In genomic region chr13:94030415-94031119, GRCh38 we compare ENCODE assay signal across 19 cellular contexts.
"Had no signal": no experiment of that assay in that cellular context is flagged by ENCODE, and none has a peak within 500 bp of the region (broad histone marks: within the 10 kb centered on the region; RNA-seq: fewer than 3 reads in every experiment).

No MANE protein-coding gene starts in this region.

- H3K79me2 ChIP-seq: parathyroid adenoma had no signal

- H3K36me3 ChIP-seq: gastrocnemius medialis, heart right ventricle, sigmoid colon, upper lobe of right lung had no signal

- H3K4me3 ChIP-seq: dorsolateral prefrontal cortex, gastrocnemius medialis, heart right ventricle, sigmoid colon, upper lobe of right lung had no signal

- FAIRE-seq: colon had no signal

- H3K9ac ChIP-seq: parathyroid adenoma had no signal

- DNase-seq: activated B cell treated with CpG ODN at 0.5 μM for 24 hours; activated CD4-positive, alpha-beta memory T cell treated with anti-CD3 and anti-CD28 coated beads, Interleukin-2, amount 10 ng/mL, durations not matched to agents 7 days and 5 days; activated CD4-positive, alpha-beta T cell treated with anti-CD3 and anti-CD28 coated beads for 4 hours; activated CD8-positive, alpha-beta memory T cell treated with anti-CD3 and anti-CD28 coated beads, Interleukin-2, amount 10 ng/mL, durations not matched to agents 7 days and 5 days; activated naive CD4-positive, alpha-beta T cell; activated naive CD8-positive, alpha-beta T cell treated with anti-CD3 and anti-CD28 coated beads for 36 hours; amygdala; dorsolateral prefrontal cortex; gastrocnemius medialis; heart right ventricle; natural killer cell; sigmoid colon; stimulated activated CD8-positive, alpha-beta memory T cell treated with anti-CD3 and anti-CD28 coated beads, Interleukin-4, amount 100 ng/mL, for 48 hours; stimulated activated naive CD4-positive, alpha-beta T cell; T-helper 1 cell; T-helper 9 cell; upper lobe of right lung had no signal

- ATAC-seq: activated CD8-positive, alpha-beta memory T cell treated with anti-CD3 and anti-CD28 coated beads, Interleukin-2, amount 10 ng/mL, durations not matched to agents 7 days and 5 days; gastrocnemius medialis; natural killer cell; upper lobe of right lung had no signal

- H3K4me1 ChIP-seq: gastrocnemius medialis, parathyroid adenoma, upper lobe of right lung had no signal

- H3K27ac ChIP-seq: dorsolateral prefrontal cortex, gastrocnemius medialis, heart right ventricle, parathyroid adenoma, sigmoid colon, upper lobe of right lung had no signal

- H3K9me3 ChIP-seq: gastrocnemius medialis, heart right ventricle, sigmoid colon, upper lobe of right lung had no signal

- H3K27me3 ChIP-seq: dorsolateral prefrontal cortex, gastrocnemius medialis, heart right ventricle, sigmoid colon, upper lobe of right lung had no signal
